1 cellular context compared by ENCODE assay signal in the genomic region with DNA sequence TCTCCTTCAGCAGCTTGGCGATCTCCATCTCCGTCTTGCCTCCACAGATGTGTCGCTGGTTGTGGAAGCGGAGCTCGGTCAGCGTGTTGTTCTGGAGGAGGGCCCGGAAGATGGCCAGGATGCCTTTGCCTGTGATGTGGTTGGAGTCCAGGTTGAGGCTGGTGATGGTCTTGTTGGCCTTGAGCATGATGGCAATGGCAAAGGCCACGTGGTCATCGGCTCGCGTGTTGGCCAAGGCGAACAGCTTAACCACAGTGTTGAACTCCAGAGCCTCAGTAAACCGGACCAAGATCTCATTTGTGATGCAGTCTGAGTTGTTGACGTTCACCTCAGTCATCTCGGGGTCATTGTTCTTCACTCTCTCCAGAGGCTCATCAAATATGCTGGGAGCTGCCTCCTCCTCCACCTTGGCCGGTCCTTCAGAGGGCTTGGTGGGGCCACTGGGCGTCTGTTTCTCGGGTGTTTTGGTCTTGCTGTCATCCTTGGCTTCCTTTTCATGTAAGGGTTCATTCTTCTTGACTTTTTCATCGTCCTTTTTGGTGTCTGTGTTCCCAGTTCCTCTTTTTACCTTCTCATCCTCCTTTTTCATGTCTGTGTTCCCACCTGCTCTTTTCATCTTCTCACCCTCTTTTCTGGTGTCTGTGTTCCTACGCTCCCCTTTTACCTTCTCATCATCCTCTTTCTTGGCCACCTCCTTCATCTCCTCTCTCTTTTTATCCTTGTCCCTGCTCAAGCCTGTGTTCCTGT.
TF ChIP-seq lines count a peak whose summit lies in the region.

No MANE protein-coding gene starts in this region.

TF ChIP-seq in IMR-90, 13 proteins besides CTCF, POLR2A, EP300 and RAD21:
- TF ChIP-seq CEBPB (IDR thresholded peaks at IDR 0.05; ENCODE audit: low read depth, low read length) (no peak), MAZ (IDR thresholded peaks at IDR 0.05; ENCODE audit: borderline replicate concordance, low read depth, low read length) (no peak), RCOR1 (IDR thresholded peaks at IDR 0.05; ENCODE audit: insufficient replicate concordance, low read length) (no peak), RFX5 (IDR thresholded peaks at IDR 0.05; ENCODE audit: low read depth, low read length) (no peak), BHLHE40 (IDR thresholded peaks at IDR 0.05; ENCODE audit: low read depth, low read length) (no peak), MAFK (IDR thresholded peaks at IDR 0.05; ENCODE audit: low read depth, low read length) (no peak)
- TF ChIP-seq, protein P1, sequence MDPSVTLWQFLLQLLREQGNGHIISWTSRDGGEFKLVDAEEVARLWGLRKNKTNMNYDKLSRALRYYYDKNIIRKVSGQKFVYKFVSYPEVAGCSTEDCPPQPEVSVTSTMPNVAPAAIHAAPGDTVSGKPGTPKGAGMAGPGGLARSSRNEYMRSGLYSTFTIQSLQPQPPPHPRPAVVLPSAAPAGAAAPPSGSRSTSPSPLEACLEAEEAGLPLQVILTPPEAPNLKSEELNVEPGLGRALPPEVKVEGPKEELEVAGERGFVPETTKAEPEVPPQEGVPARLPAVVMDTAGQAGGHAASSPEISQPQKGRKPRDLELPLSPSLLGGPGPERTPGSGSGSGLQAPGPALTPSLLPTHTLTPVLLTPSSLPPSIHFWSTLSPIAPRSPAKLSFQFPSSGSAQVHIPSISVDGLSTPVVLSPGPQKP (IDR thresholded peaks at IDR 0.05; ENCODE audit: borderline replicate concordance, low read depth, low read length): no peak
- TF ChIP-seq, protein P2, sequence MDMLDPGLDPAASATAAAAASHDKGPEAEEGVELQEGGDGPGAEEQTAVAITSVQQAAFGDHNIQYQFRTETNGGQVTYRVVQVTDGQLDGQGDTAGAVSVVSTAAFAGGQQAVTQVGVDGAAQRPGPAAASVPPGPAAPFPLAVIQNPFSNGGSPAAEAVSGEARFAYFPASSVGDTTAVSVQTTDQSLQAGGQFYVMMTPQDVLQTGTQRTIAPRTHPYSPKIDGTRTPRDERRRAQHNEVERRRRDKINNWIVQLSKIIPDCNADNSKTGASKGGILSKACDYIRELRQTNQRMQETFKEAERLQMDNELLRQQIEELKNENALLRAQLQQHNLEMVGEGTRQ (IDR thresholded peaks at IDR 0.05; ENCODE audit: low read depth, low read length): no peak
